ENCODE assay signal across 8 cellular contexts in genomic region chr1:95233737-95234493, GRCh38. TPM values are rescaled to one million over a fixed set of nuclear protein-coding genes. Genes with fewer than 3 reads are reported as not detected.
A peak's percentile ranks its signal among the peaks of the same experiment; 100 is the strongest.
DNase-seq lines count a peak whose midpoint lies in the region; ATAC-seq and TF ChIP-seq lines count a peak whose summit lies in the region.

TSS of gene RWDD3 (plus strand) at chr1:95234210. CDS start at chr1:95234231, 21 bp downstream.

- H3K27me3 Mint-ChIP-seq in CD4-positive, CD25-positive, alpha-beta regulatory T cell: peaks cover 4% of the 10 kb centered on the region

- H3K4me3 Mint-ChIP-seq in CD4-positive, CD25-positive, alpha-beta regulatory T cell: peak within 1 kb of the TSS; percentile 89 to 95 (median 92)

- ATAC-seq in CD4-positive, CD25-positive, alpha-beta regulatory T cell (ENCODE audit: low read depth in 2 of 2): peak; percentile 97
- ATAC-seq in GM19328 (IDR thresholded peaks at IDR 0.05; ENCODE audit: unreplicated experiment): peak; percentile 96
- ATAC-seq in HG03469 (IDR thresholded peaks at IDR 0.05; ENCODE audit: unreplicated experiment): peak; percentile 98
- peak; percentile 90 to 98 (median 96) for ATAC-seq in right lobe of liver

- TF ChIP-seq POLR2A in right lobe of liver (IDR thresholded peaks at IDR 0.05): peak; percentile 75

- peak within 1 kb of the TSS; percentile 89 to 93 (median 92) for H3K27ac Mint-ChIP-seq in CD4-positive, CD25-positive, alpha-beta regulatory T cell

- peaks cover 14 to 52% (median 42%) of the 10 kb centered on the region in 4 donors for H3K4me1 Mint-ChIP-seq in CD4-positive, CD25-positive, alpha-beta regulatory T cell

- peaks cover 22% of the 10 kb centered on the region for H3K4me1 ChIP-seq in CD4-positive, CD25-positive, alpha-beta regulatory T cell (ENCODE audit: control insufficient read depth, insufficient read depth, low read length, poor library complexity, severe bottlenecking)
- H3K4me1 ChIP-seq in right lobe of liver: peaks cover 0 to 15% (median 5%) of the 10 kb centered on the region in 4 donors

- H3K36me3 ChIP-seq in CD4-positive, CD25-positive, alpha-beta regulatory T cell (ENCODE audit: control insufficient read depth, insufficient read depth, low read length): peaks cover 2% of the 10 kb centered on the region
- H3K36me3 ChIP-seq in right lobe of liver: no peaks in the 10 kb centered on the region

- H3K9me3 ChIP-seq in CD4-positive, CD25-positive, alpha-beta regulatory T cell (ENCODE audit: control insufficient read depth in 2 of 2, low read length in 2 of 2): no peaks in the 10 kb centered on the region
- H3K9me3 ChIP-seq in right lobe of liver: no peaks in the 10 kb centered on the region

- H3K9me3 Mint-ChIP-seq in CD4-positive, CD25-positive, alpha-beta regulatory T cell: no peaks in the 10 kb centered on the region

- H3K4me3 ChIP-seq in CD4-positive, CD25-positive, alpha-beta regulatory T cell (ENCODE audit: low read depth, low read length): peak within 1 kb of the TSS; percentile 83
- H3K4me3 ChIP-seq in right lobe of liver: peak within 1 kb of the TSS; percentile 69 to 86 (median 84)

- peaks cover 11% of the 10 kb centered on the region for H3K36me3 Mint-ChIP-seq in CD4-positive, CD25-positive, alpha-beta regulatory T cell

- TF ChIP-seq CTCF in right lobe of liver (IDR thresholded peaks at IDR 0.05): peak; percentile 89 to 98 (median 93)

- peaks cover 3% of the 10 kb centered on the region for H3K27me3 ChIP-seq in CD4-positive, CD25-positive, alpha-beta regulatory T cell (ENCODE audit: control insufficient read depth, insufficient read depth, low read length)
- H3K27me3 ChIP-seq in right lobe of liver: no peaks in the 10 kb centered on the region

- intact Hi-C loops in right lobe of liver (cut with DNase I): no loop called here

- WGBS in right lobe of liver (ENCODE audit: insufficient coverage, low coverage, low lambda C conversion rate, missing lambda C conversion rate): 0% methylated on average over 7 of the region's 71 CpGs

- H3K27ac ChIP-seq in CD4-positive, CD25-positive, alpha-beta regulatory T cell (ENCODE audit: insufficient read depth, low read length, poor library complexity, severe bottlenecking): peak within 1 kb of the TSS; percentile 71
- peak within 1 kb of the TSS; percentile 85 to 95 (median 92) for H3K27ac ChIP-seq in right lobe of liver

- peak; percentile 87 to 93 (median 93) for DNase-seq in CD4-positive, CD25-positive, alpha-beta regulatory T cell
- DNase-seq in NCI-H748 (lab: John Stamatoyannopoulos, UW; ENCODE audit: unreplicated experiment): peak; percentile 65
- DNase-seq in activated CD4-positive, alpha-beta T cell treated with anti-CD3 and anti-CD28 coated beads, Interleukin-2, amount 50 U/mL, for 4 hours: peak; percentile 90 to 91
- peak; percentile 93 for DNase-seq in dermis blood vessel endothelial cell
- peak; percentile 95 to 96 (median 95) for DNase-seq in right lobe of liver
- peak; percentile 92 to 96 for DNase-seq in stimulated activated CD4-positive, alpha-beta T cell treated with anti-CD3 and anti-CD28 coated beads, Interleukin-4, amount 100 ng/mL, for 4 hours

RNA-seq across cellular contexts. Expression of gene RWDD3, which starts in this region (rescaled TPM):
- total RNA-seq in CD4-positive, CD25-positive, alpha-beta regulatory T cell: 15.7 TPM
- polyA plus RNA-seq in CD4-positive, CD25-positive, alpha-beta regulatory T cell: 10 to 100 TPM; 33.7 to 49.7 (median 37.2) TPM
- total RNA-seq in dermis blood vessel endothelial cell (11.6 and 18.0 TPM in 2 replicates), right lobe of liver (10 to 100 TPM in 2 of 6 experiments, 1 to 10 TPM in 4; 3.3 to 13.2 (median 8.0) TPM)

Comparison
In these comparisons a context has a peak if more than half of its experiments do, and no peak if none do; other contexts are left out.
1. Peak in every context shown above with its lines: DNase-seq, ATAC-seq, H3K4me3 ChIP-seq and H3K27ac ChIP-seq.